Comparison of ENCODE assay signal across 2 cellular contexts in the genomic region with DNA sequence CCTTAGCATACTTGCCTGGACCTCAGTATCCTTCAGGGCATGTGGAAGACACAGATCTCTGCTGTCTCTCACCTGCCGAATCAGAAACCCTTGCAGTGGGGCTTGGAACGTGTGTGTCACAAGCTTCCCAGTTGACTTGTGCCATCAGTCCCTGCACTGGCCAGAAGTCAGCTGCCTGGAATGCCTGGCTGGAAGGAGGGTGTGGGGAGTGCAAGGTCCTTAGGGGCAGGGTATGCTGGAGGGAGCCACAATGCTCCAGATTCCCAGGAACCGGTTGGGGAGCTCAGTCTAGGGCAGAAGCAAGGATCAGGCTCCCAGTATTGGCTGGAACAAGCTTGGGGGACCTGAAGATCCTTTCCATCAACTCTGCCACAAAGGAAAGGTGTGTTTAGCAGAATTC.
TF ChIP-seq lines count a peak whose summit lies in the region.

No MANE protein-coding gene starts in this region.

TF ChIP-seq in HepG2, 621 proteins besides CTCF, POLR2A, EP300 and RAD21:
- TF ChIP-seq MYNN (CRISPR knock-in tag; IDR thresholded peaks at IDR 0.05; ENCODE audit: low read depth) (no peak), ZNF24 (IDR thresholded peaks at IDR 0.05) (no peak), ZNF598 (CRISPR knock-in tag; IDR thresholded peaks at IDR 0.05; ENCODE audit: borderline replicate concordance) (no peak), HDAC2 (CRISPR knock-in tag; IDR thresholded peaks at IDR 0.05) (no peak), JUN (CRISPR knock-in tag; IDR thresholded peaks at IDR 0.05) (no peak), ZNF251 (CRISPR knock-in tag; IDR thresholded peaks at IDR 0.05) (no peak)
- TF ChIP-seq, protein P1, sequence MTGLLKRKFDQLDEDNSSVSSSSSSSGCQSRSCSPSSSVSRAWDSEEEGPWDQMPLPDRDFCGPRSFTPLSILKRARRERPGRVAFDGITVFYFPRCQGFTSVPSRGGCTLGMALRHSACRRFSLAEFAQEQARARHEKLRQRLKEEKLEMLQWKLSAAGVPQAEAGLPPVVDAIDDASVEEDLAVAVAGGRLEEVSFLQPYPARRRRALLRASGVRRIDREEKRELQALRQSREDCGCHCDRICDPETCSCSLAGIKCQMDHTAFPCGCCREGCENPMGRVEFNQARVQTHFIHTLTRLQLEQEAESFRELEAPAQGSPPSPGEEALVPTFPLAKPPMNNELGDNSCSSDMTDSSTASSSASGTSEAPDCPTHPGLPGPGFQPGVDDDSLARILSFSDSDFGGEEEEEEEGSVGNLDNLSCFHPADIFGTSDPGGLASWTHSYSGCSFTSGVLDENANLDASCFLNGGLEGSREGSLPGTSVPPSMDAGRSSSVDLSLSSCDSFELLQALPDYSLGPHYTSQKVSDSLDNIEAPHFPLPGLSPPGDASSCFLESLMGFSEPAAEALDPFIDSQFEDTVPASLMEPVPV (CRISPR knock-in tag; IDR thresholded peaks at IDR 0.05), result no peak
- TF ChIP-seq, protein P2, sequence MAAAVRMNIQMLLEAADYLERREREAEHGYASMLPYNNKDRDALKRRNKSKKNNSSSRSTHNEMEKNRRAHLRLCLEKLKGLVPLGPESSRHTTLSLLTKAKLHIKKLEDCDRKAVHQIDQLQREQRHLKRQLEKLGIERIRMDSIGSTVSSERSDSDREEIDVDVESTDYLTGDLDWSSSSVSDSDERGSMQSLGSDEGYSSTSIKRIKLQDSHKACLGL (CRISPR knock-in tag; IDR thresholded peaks at IDR 0.05), result no peak

TF ChIP-seq in H1, 55 proteins besides CTCF, POLR2A, EP300 and RAD21:
- TF ChIP-seq JUN (IDR thresholded peaks at IDR 0.05; ENCODE audit: low read depth, low read length) (no peak), POLR2AphosphoS5 (IDR thresholded peaks at IDR 0.05; ENCODE audit: low read depth, low read length) (no peak), SP1 (IDR thresholded peaks at IDR 0.05; ENCODE audit: low read depth, low read length) (no peak), BCL11A (IDR thresholded peaks at IDR 0.05; ENCODE audit: low read depth in 2 of 2, low read length in 2 of 2) (no peak), HDAC2 (IDR thresholded peaks at IDR 0.05; ENCODE audit: borderline replicate concordance in 1 of 2, low read depth in 2 of 2, low read length in 2 of 2) (no peak), NANOG (IDR thresholded peaks at IDR 0.05; ENCODE audit: insufficient read depth, low read depth, low read length, poor library complexity, severe bottlenecking) (no peak), FOSL1 (IDR thresholded peaks at IDR 0.05; ENCODE audit: insufficient read depth, low read depth, low read length) (no peak), CTBP2 (IDR thresholded peaks at IDR 0.05; ENCODE audit: borderline replicate concordance, insufficient read depth, insufficient read length, low read length) (no peak), ZNF274 (IDR thresholded peaks at IDR 0.05; ENCODE audit: borderline replicate concordance, extremely low read depth, low read length) (no peak), YY1 (IDR thresholded peaks at IDR 0.05; ENCODE audit: low read depth, low read length) (no peak), TBP (IDR thresholded peaks at IDR 0.05; ENCODE audit: low read depth, low read length) (no peak), SIN3A (conservative IDR thresholded peaks at IDR 0.05 in 1 of 2, IDR thresholded peaks at IDR 0.05 in 1 of 2; ENCODE audit: low read depth in 1 of 2, low read length in 2 of 2) (no peak), GTF2F1 (IDR thresholded peaks at IDR 0.05; ENCODE audit: borderline replicate concordance, low read depth, low read length) (no peak), JUND (IDR thresholded peaks at IDR 0.05; ENCODE audit: low read length) (no peak), RNF2 (IDR thresholded peaks at IDR 0.05; ENCODE audit: borderline replicate concordance, low read depth, low read length, missing control alignments, poor library complexity, severe bottlenecking) (no peak), SRF (IDR thresholded peaks at IDR 0.05; ENCODE audit: low read depth, low read length) (no peak), TAF1 (IDR thresholded peaks at IDR 0.05; ENCODE audit: low read depth, low read length) (no peak), CBX8 (IDR thresholded peaks at IDR 0.05; ENCODE audit: borderline replicate concordance, low read depth, low read length) (no peak)
- TF ChIP-seq, protein P3, sequence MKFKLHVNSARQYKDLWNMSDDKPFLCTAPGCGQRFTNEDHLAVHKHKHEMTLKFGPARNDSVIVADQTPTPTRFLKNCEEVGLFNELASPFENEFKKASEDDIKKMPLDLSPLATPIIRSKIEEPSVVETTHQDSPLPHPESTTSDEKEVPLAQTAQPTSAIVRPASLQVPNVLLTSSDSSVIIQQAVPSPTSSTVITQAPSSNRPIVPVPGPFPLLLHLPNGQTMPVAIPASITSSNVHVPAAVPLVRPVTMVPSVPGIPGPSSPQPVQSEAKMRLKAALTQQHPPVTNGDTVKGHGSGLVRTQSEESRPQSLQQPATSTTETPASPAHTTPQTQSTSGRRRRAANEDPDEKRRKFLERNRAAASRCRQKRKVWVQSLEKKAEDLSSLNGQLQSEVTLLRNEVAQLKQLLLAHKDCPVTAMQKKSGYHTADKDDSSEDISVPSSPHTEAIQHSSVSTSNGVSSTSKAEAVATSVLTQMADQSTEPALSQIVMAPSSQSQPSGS (IDR thresholded peaks at IDR 0.05; ENCODE audit: low read length), result no peak
